9 cellular contexts compared by ENCODE assay signal in the genomic region with DNA sequence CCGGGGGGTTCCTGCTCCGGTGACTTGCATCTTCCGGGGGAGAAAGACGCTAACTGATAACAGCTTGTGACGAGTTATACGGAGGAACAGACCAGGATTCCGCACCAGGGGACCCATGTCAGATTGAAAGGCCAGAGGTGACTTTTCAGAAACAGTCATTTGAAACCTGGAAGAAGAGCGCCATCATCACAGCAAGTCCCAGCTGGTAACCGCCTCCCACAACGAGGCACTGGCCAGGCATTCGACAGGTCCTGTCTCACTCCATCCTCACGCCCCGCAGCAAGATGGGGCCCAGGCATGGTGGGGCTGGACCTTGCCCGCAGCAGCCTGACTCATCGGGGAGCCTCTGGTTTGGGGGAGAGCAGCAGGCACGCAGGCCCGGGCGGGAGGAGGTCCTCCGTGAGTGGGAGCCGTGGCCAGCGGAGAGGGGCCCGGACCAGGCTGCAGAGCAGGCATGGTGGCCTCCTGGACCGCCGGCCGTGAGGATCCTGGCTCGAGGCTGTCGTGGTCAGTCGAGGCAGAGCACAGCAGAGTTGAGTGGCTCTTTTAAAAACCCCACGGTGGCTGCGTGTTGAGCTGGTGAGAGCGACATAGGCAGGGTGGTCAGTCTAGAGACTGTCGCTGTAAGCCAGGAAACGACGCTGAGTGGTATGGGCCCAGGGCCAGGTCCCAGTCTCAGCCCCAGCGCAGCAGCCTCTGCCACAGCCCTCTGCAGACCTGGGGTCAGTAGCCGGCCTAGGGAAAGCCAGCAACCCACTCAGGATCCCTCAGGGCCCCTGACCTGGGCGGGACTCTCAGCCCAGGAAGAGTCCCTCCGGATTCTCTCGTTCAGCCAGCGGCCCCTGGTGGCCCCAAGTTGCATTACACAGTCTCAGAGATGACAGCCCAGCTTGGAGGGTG.
DNase-seq lines count a peak whose midpoint lies in the region; ATAC-seq, FAIRE-seq and TF ChIP-seq lines count a peak whose summit lies in the region.
"Had no signal": no experiment of that assay in that cellular context is flagged by ENCODE, and none has a peak within 500 bp of the region (broad histone marks: within the 10 kb centered on the region; RNA-seq: fewer than 3 reads in every experiment).

No MANE protein-coding gene starts in this region.

- H3K36me3 ChIP-seq in MM.1S (replicated peaks; ENCODE audit: insufficient read depth, low read length) = no peaks in the 10 kb centered on the region
- peaks cover 3 to 5% of the 10 kb centered on the region in 2 experiments; a peak in 3 of 4 replicates for H3K36me3 ChIP-seq in GM12878 (ENCODE audit: control insufficient read depth in 2 of 2, insufficient read depth in 2 of 2, low read length in 1 of 2)

- H3F3A ChIP-seq in MM.1S (ENCODE audit: insufficient read depth, low read length) = peaks cover 22% of the 10 kb centered on the region

- H3K9me3 Mint-ChIP-seq in HFFc6 = no peaks in the 10 kb centered on the region
- peaks cover 13% of the 10 kb centered on the region for H3K9me3 Mint-ChIP-seq in T-helper 1 cell treated with Interleukin-12 subunit alpha and Interleukin-12 subunit beta and Interleukin-4 antibody, amounts not matched to agents 30 μg/mL and 1 μg/mL, for 36 hours

- no peaks in the 10 kb centered on the region; the same call in 1 of the 2 replicates for H3K4me1 Mint-ChIP-seq in HFFc6 (ENCODE audit: low read depth)
- peaks cover 14% of the 10 kb centered on the region for H3K4me1 Mint-ChIP-seq in T-helper 1 cell treated with Interleukin-12 subunit alpha and Interleukin-12 subunit beta and Interleukin-4 antibody, amounts not matched to agents 30 μg/mL and 1 μg/mL, for 36 hours (ENCODE audit: low read depth)

- no peaks in the 10 kb centered on the region for H3K36me3 Mint-ChIP-seq in HFFc6 (ENCODE audit: low read depth)
- H3K36me3 Mint-ChIP-seq in T-helper 1 cell treated with Interleukin-12 subunit alpha and Interleukin-12 subunit beta and Interleukin-4 antibody, amounts not matched to agents 30 μg/mL and 1 μg/mL, for 36 hours (ENCODE audit: low read depth) = peaks cover 34% of the 10 kb centered on the region

- no peaks in the 10 kb centered on the region for H3K79me2 ChIP-seq in MM.1S (ENCODE audit: low read length)
- H3K79me2 ChIP-seq in GM12878 (ENCODE audit: control insufficient read depth, insufficient read depth, low read length) = no peaks in the 10 kb centered on the region

- TF ChIP-seq POLR2A in GM12878 (IDR thresholded peaks at IDR 0.05; ENCODE audit: low read depth, low read length) = 0 out of 2 replicates have a peak, but pooled peaks have one; percentile 23

- H3K4me3 ChIP-seq in MM.1S (ENCODE audit: low read length) (peak overlapping the region; percentile 37), GM12878 (no peak overlapping the region)

- H3K27me3 ChIP-seq in MM.1S (replicated peaks; ENCODE audit: insufficient read depth, low read length) = no peaks in the 10 kb centered on the region
- H3K27me3 ChIP-seq in GM12878 (replicated peaks in 1 of 2; ENCODE audit: control insufficient read depth in 2 of 2, insufficient read depth in 2 of 2, low read length in 1 of 2) = no peaks in the 10 kb centered on the region

- in situ Hi-C loops in GM12878 (cut with MboI) = loop anchor here (5.0 to 25.0 kb wide), 3 partner anchors 182 to 1412 kb away; partner anchors contain the start of gene ATP11A

- no peak overlapping the region for H3K4me3 Mint-ChIP-seq in HFFc6
- peak overlapping the region; percentile 44 for H3K4me3 Mint-ChIP-seq in T-helper 1 cell treated with Interleukin-12 subunit alpha and Interleukin-12 subunit beta and Interleukin-4 antibody, amounts not matched to agents 30 μg/mL and 1 μg/mL, for 36 hours

- POLR2A ChIA-PET in GM12878 (lab: Charles Lee) = interaction anchor here (0.6 kb wide), 1 partner anchor 197 kb away, joined by 6 read pairs; no protein-coding TSS in a partner anchor

- peak; percentile 96 for TF ChIP-seq RAD21 in GM12878 (IDR thresholded peaks at IDR 0.05; ENCODE audit: insufficient read depth, low read depth, low read length)

- H3K4me2 ChIP-seq in MM.1S (ENCODE audit: low read depth, low read length) (peak overlapping the region; percentile 66; the same call in 1 of the 2 replicates), GM12878 (ENCODE audit: control insufficient read depth, insufficient read depth) (peak overlapping the region; percentile 20)

- no peak for TF ChIP-seq EP300 in GM12878 (IDR thresholded peaks at IDR 0.05; ENCODE audit: borderline replicate concordance in 1 of 2, control insufficient read depth in 1 of 2, low read depth in 2 of 2, low read length in 2 of 2)

- H3K27ac ChIP-seq in MM.1S (ENCODE audit: low read length) = peak overlapping the region; percentile 58; the same call in 1 of the 2 replicates
- 0 out of 2 replicates have a peak overlapping the region, but pooled peaks have one; percentile 44 for H3K27ac ChIP-seq in GM12878 (ENCODE audit: control insufficient read depth, insufficient read depth)

- RAD21 ChIA-PET in GM12878 (lab: Charles Lee; ENCODE audit: unreplicated experiment) = interaction anchor here (0.6 to 2.3 kb wide), 13 partner anchors 14 to 259 kb away, joined by 3 to 37 read pairs (median 4); no protein-coding TSS in a partner anchor

- H4K20me1 ChIP-seq in MM.1S (ENCODE audit: insufficient read depth, low read length) (no peaks in the 10 kb centered on the region), GM12878 (ENCODE audit: control insufficient read depth, insufficient read depth) (no peaks in the 10 kb centered on the region)

- peak; percentile 18 for FAIRE-seq in GM12878 (lab: Jason Lieb, UNC)
- FAIRE-seq: G401.6 had no signal

- no peaks in the 10 kb centered on the region for H3K9me2 ChIP-seq in MM.1S (replicated peaks; ENCODE audit: insufficient read depth, low read length)

- H3K9ac ChIP-seq in MM.1S (ENCODE audit: low read length) = no peak overlapping the region
- no peak overlapping the region for H3K9ac ChIP-seq in GM12878 (ENCODE audit: control insufficient read depth, insufficient read depth, low read length)

- intact Hi-C loops in GM12878 (cut with micrococcal nuclease; ENCODE audit: unreplicated experiment) = loop anchor here (1.0 to 5.0 kb wide), 5 partner anchors 71 to 257 kb away; no protein-coding TSS in a partner anchor

- peak; percentile 51 for DNase-seq in NCI-H2107 (lab: John Stamatoyannopoulos, UW)
- no peak for DNase-seq in NCI-H2107 treated with DMSO at 0.1 percent for 48 hours (lab: John Stamatoyannopoulos, UW; ENCODE audit: unreplicated experiment)
- peak; percentile 54 for DNase-seq in HFFc6
- DNase-seq in MM.1S = peak; percentile 73
- DNase-seq in GM12878 (ENCODE audit: low read depth, low spot score) = no peak
- DNase-seq in islet precursor cell = peak; percentile 90
- DNase-seq in stimulated activated CD4-positive, alpha-beta T cell treated with anti-CD3 and anti-CD28 coated beads, Interleukin-1b, Interleukin-23, amount 100 ng/mL, for 24 hours (ENCODE audit: low read depth in 4 of 4, low spot score in 1 of 4) = peak in 3 of 4 experiments; percentile 27 to 81 (median 48)

- TF ChIP-seq CTCF in HFFc6 (IDR thresholded peaks at IDR 0.05) = peak; percentile 95
- peak; percentile 81 for TF ChIP-seq CTCF in MM.1S (IDR thresholded peaks at IDR 0.05; ENCODE audit: low read length)
- TF ChIP-seq CTCF in GM12878 (IDR thresholded peaks at IDR 0.05 in 2 of 3, conservative IDR thresholded peaks at IDR 0.05 in 1 of 3; ENCODE audit: control insufficient read depth in 2 of 3, extremely low read depth in 1 of 3, insufficient read depth in 1 of 3, low read depth in 3 of 3, low read length in 3 of 3) = peak; percentile 88 to 97 (median 95)

- 38% methylated on average over 34 of the region's 40 CpGs for WGBS in GM12878 (ENCODE audit: insufficient coverage, insufficient replicate concordance, low lambda C conversion rate, missing lambda C conversion rate)

- CTCF ChIA-PET in GM12878 (lab: Yijun Ruan, JAX) = interaction anchor here (0.6 to 2.6 kb wide), 23 partner anchors 13 to 268 kb away, joined by 3 to 73 read pairs (median 5); no protein-coding TSS in a partner anchor

- no peak overlapping the region for H2AFZ ChIP-seq in MM.1S (ENCODE audit: low read length)
- 0 out of 2 replicates have a peak overlapping the region, but pooled peaks have one; percentile 4 for H2AFZ ChIP-seq in GM12878 (ENCODE audit: control insufficient read depth, low read depth, low read length)

- H3K4me1 ChIP-seq in MM.1S (ENCODE audit: low read length) (peaks cover 20% of the 10 kb centered on the region), GM12878 (ENCODE audit: control insufficient read depth, insufficient read depth, low read length) (peaks cover 24% of the 10 kb centered on the region)

- no peak overlapping the region for H3K27ac Mint-ChIP-seq in HFFc6
- H3K27ac Mint-ChIP-seq in T-helper 1 cell treated with Interleukin-12 subunit alpha and Interleukin-12 subunit beta and Interleukin-4 antibody, amounts not matched to agents 30 μg/mL and 1 μg/mL, for 36 hours = peak overlapping the region; percentile 89

- peak; percentile 96 for ATAC-seq in GM12878

- SMC1A ChIA-PET in GM12878 (lab: Charles Lee; ENCODE audit: uncharacterized antibody, unreplicated experiment) = interaction anchor here (0.5 to 2.6 kb wide), 16 partner anchors 19 to 361 kb away, joined by 3 to 35 read pairs (median 3); no protein-coding TSS in a partner anchor

- H3K9me3 ChIP-seq in MM.1S (replicated peaks; ENCODE audit: insufficient read depth, low read length) = no peaks in the 10 kb centered on the region
- H3K9me3 ChIP-seq in GM12878 (replicated peaks; ENCODE audit: control insufficient read depth, insufficient read depth, low read length) = no peaks in the 10 kb centered on the region

- H3K27me3 Mint-ChIP-seq in HFFc6 (ENCODE audit: insufficient read depth) = peaks cover 5% of the 10 kb centered on the region; the same call in 1 of the 2 replicates
- H3K27me3 Mint-ChIP-seq in T-helper 1 cell treated with Interleukin-12 subunit alpha and Interleukin-12 subunit beta and Interleukin-4 antibody, amounts not matched to agents 30 μg/mL and 1 μg/mL, for 36 hours (ENCODE audit: low read depth) = no peaks in the 10 kb centered on the region

- no TSS peak for BruUV-seq in GM12878 (replicated peaks; lab: Mats Ljungman, UMichigan)

TF ChIP-seq in GM12878, 131 proteins besides CTCF, POLR2A, EP300 and RAD21 (continues in another document):
- TF ChIP-seq JUNB (IDR thresholded peaks at IDR 0.05) = 0 out of 2 replicates have a peak, but pooled peaks have one; percentile 12
- TF ChIP-seq RFX5 (IDR thresholded peaks at IDR 0.05; ENCODE audit: low read depth, low read length) = no peak
- TF ChIP-seq YY1 (IDR thresholded peaks at IDR 0.05; ENCODE audit: low read depth, low read length) = 0 out of 2 replicates have a peak, but pooled peaks have one; percentile 28
- TF ChIP-seq NR2F1 (conservative IDR thresholded peaks at IDR 0.05) = peak; percentile 83
- no peak for TF ChIP-seq SREBF2 (IDR thresholded peaks at IDR 0.05; ENCODE audit: low read length)

Comparison
In these comparisons a context has a peak if more than half of its experiments do, and no peak if none do; other contexts are left out.
1. DNase-seq: peak in NCI-H2107 (single experiment), HFFc6 (single experiment), MM.1S (single experiment), islet precursor cell (single experiment) and stimulated activated CD4-positive, alpha-beta T cell treated with anti-CD3 and anti-CD28 coated beads, Interleukin-1b, Interleukin-23, amount 100 ng/mL, for 24 hours (3 of 4); none in NCI-H2107 treated with DMSO at 0.1 percent for 48 hours (single experiment) and GM12878 (single experiment).
2. Peak in every context shown above with its lines, with median percentiles within 50 percentile points of each other: CTCF ChIP-seq.